8 cellular contexts compared by ENCODE assay signal in the genomic region with DNA sequence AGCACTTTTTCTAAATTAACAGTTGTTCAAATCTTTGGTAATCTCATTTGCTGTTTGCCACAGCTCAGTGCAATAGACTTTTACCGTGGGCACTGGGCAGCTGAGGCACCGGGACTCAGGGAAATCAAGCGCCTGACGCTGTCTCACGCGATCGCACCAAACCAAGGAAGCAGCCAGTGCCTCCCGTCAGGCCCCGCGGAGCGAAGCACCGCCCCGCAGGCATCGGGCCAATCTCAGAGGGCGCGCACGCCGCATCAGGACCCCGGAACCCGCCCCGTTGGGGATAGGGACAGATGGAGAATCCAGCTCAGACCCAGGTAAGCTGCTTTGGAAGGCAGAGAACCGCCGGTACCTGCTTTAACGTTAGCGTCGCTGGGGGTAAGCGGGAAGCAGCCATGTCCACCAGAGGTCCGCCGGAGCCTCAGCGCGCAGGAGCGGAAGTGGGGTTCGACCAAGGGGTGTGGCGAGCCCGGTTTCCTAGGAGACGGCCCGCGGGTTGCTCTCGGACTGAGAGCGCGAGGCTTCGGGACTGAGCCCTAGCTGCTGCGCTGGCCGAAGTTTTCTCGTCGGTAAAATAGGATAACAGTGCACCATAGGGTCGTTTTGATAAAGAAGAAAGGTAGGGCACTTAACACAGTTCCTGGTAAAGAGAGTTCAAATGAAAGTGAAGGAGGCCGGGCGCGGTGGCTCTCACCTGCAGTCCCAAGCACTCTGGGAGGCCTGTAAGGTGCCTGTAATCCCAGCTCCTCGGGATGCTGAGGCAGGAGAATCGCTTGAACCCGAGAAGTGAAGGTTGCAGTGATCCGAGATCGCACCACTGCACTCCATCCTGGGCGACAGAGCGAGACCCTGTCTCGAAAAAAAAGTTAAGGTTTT. TPM values are rescaled to one million over a fixed set of nuclear protein-coding genes. Genes with fewer than 3 reads are reported as not detected.
DNase-seq lines count a peak whose midpoint lies in the region; ATAC-seq and TF ChIP-seq lines count a peak whose summit lies in the region.

A gene with protein sequence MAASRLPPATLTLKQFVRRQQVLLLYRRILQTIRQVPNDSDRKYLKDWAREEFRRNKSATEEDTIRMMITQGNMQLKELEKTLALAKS (minus strand): TSS at position 428 of the 876 bp plus-strand sequence. CDS start 31 bp downstream, at position 397.

- H3K4me1 ChIP-seq in osteoblast (ENCODE audit: insufficient read depth, low read length) (peaks cover 16% of the 10 kb centered on the region), thoracic aorta (ENCODE audit: control insufficient read depth in 1 of 2, low read depth in 2 of 2) (peaks cover 11 to 16% of the 10 kb centered on the region in 2 donors)

- H3K27ac ChIP-seq in osteoblast (ENCODE audit: low read depth, low read length): peak within 1 kb of the TSS; percentile 86
- peak within 1 kb of the TSS; percentile 85 to 86 for H3K27ac ChIP-seq in thoracic aorta

- no peaks in the 10 kb centered on the region for H3K27me3 ChIP-seq in osteoblast (ENCODE audit: insufficient read depth, low read length)
- H3K27me3 ChIP-seq in thoracic aorta (replicated peaks; ENCODE audit: insufficient read depth): no peaks in the 10 kb centered on the region

- H3K79me2 ChIP-seq in osteoblast (ENCODE audit: insufficient read depth, low read length): peaks cover 16% of the 10 kb centered on the region

- H3K36me3 Mint-ChIP-seq in activated naive CD8-positive, alpha-beta T cell: peaks cover 22% of the 10 kb centered on the region
- H3K36me3 Mint-ChIP-seq in glutamatergic neuron (ENCODE audit: unreplicated experiment): no peaks in the 10 kb centered on the region

- H3K4me3 ChIP-seq in osteoblast (ENCODE audit: insufficient read depth, low read length): peak within 1 kb of the TSS; percentile 93
- H3K4me3 ChIP-seq in thoracic aorta: peak within 1 kb of the TSS; percentile 87

- TF ChIP-seq CTCF in GM10266 (IDR thresholded peaks at IDR 0.05; ENCODE audit: control insufficient read depth, insufficient read depth, low read depth, missing control alignments): no peak
- no peak for TF ChIP-seq CTCF in glutamatergic neuron (IDR thresholded peaks at IDR 0.05; ENCODE audit: partially characterized antibody, unreplicated experiment)
- no peak for TF ChIP-seq CTCF in osteoblast (IDR thresholded peaks at IDR 0.05; ENCODE audit: extremely low read depth, low read depth, low read length)
- no peak for TF ChIP-seq CTCF in thoracic aorta (IDR thresholded peaks at IDR 0.05)

- H3K27ac Mint-ChIP-seq in activated naive CD8-positive, alpha-beta T cell: peak within 1 kb of the TSS; percentile 97
- peak within 1 kb of the TSS; percentile 95 for H3K27ac Mint-ChIP-seq in glutamatergic neuron (ENCODE audit: unreplicated experiment)

- no peaks in the 10 kb centered on the region for H3K9me3 Mint-ChIP-seq in activated naive CD8-positive, alpha-beta T cell (ENCODE audit: low read depth)
- no peaks in the 10 kb centered on the region for H3K9me3 Mint-ChIP-seq in glutamatergic neuron (ENCODE audit: unreplicated experiment)

- ATAC-seq in HG02623 (IDR thresholded peaks at IDR 0.05; ENCODE audit: unreplicated experiment): peak; percentile 97
- ATAC-seq in thoracic aorta (ENCODE audit: insufficient number of reproducible peaks, low FRiP score, low read depth): peak; percentile 95

- H3K4me1 Mint-ChIP-seq in activated naive CD8-positive, alpha-beta T cell (ENCODE audit: low read depth): peaks cover 33% of the 10 kb centered on the region
- H3K4me1 Mint-ChIP-seq in glutamatergic neuron (ENCODE audit: low read depth, unreplicated experiment): peaks cover 6% of the 10 kb centered on the region

- H3K4me2 ChIP-seq in osteoblast (ENCODE audit: insufficient read depth, low read length): peak within 1 kb of the TSS; percentile 92

- H3K27me3 Mint-ChIP-seq in activated naive CD8-positive, alpha-beta T cell: no peaks in the 10 kb centered on the region
- H3K27me3 Mint-ChIP-seq in glutamatergic neuron (ENCODE audit: unreplicated experiment): peaks cover 2% of the 10 kb centered on the region

- H2AFZ ChIP-seq in osteoblast (ENCODE audit: low read length): peak within 1 kb of the TSS; percentile 95

- peak; percentile 89 for DNase-seq in GM10266 (ENCODE audit: extremely low spot score)
- peak; percentile 95 for DNase-seq in NCI-H1105 (lab: John Stamatoyannopoulos, UW)
- DNase-seq in SKM-1 treated with dmso at 0.1 percent for 144 hours (lab: John Stamatoyannopoulos, UW; ENCODE audit: unreplicated experiment): peak; percentile 83
- peak; percentile 94 for DNase-seq in glutamatergic neuron
- peak; percentile 96 for DNase-seq in osteoblast (ENCODE audit: insufficient read length, low spot score, missing footprints)
- DNase-seq in thoracic aorta (ENCODE audit: low spot score): peak; percentile 76

- no peaks in the 10 kb centered on the region for H4K20me1 ChIP-seq in osteoblast (ENCODE audit: insufficient read depth, low read length)

- H3K36me3 ChIP-seq in osteoblast (ENCODE audit: insufficient read depth, low read length): peaks cover 19% of the 10 kb centered on the region
- H3K36me3 ChIP-seq in thoracic aorta: no peaks in the 10 kb centered on the region

- no peaks in the 10 kb centered on the region for H3K9me3 ChIP-seq in osteoblast (ENCODE audit: low read depth, low read length)
- no peaks in the 10 kb centered on the region for H3K9me3 ChIP-seq in thoracic aorta

- peak within 1 kb of the TSS; percentile 97 for H3K4me3 Mint-ChIP-seq in activated naive CD8-positive, alpha-beta T cell
- H3K4me3 Mint-ChIP-seq in glutamatergic neuron (ENCODE audit: unreplicated experiment): peak within 1 kb of the TSS; percentile 100

RNA-seq across cellular contexts. Expression of the gene that starts here (rescaled TPM):
- 30.2 TPM for total RNA-seq in glutamatergic neuron (ENCODE audit: unreplicated experiment)
- 24.6 and 28.0 TPM in 2 replicates for total RNA-seq in osteoblast
- total RNA-seq in thoracic aorta: 10 to 100 TPM; 12.9 to 18.1 TPM

Comparison
In these comparisons a context has a peak if more than half of its experiments do, and no peak if none do; other contexts are left out.
1. Peak in every context shown above with its lines: DNase-seq, ATAC-seq, H3K4me3 ChIP-seq and H3K27ac ChIP-seq.